In genomic region chr20:51731771-51732453, GRCh38 we compare ENCODE assay signal across 11 cellular contexts. TPM values are rescaled to one million over a fixed set of nuclear protein-coding genes. Genes with fewer than 3 reads are reported as not detected.
DNase-seq lines count a peak whose midpoint lies in the region; ATAC-seq and TF ChIP-seq lines count a peak whose summit lies in the region.
"Had no signal": no experiment of that assay in that cellular context is flagged by ENCODE, and none has a peak within 500 bp of the region (broad histone marks: within the 10 kb centered on the region; RNA-seq: fewer than 3 reads in every experiment).

No MANE protein-coding gene starts in this region.

- H3K36me3 Mint-ChIP-seq in HFFc6 (ENCODE audit: low read depth) = no peaks in the 10 kb centered on the region
- peaks cover 3% of the 10 kb centered on the region for H3K36me3 Mint-ChIP-seq in activated T-helper 2 cell treated with anti-CD3 and anti-CD28 coated beads, Interferon-gamma antibody, Interleukin-2, Interleukin-4, amounts not matched to agents 10 μg/mL and 5 μg/mL and 100 μg/mL, durations not matched to agents 14 hours and 24 hours and 36 hours (ENCODE audit: low read depth)

- no peak overlapping the region for H3K9ac ChIP-seq in smooth muscle cell (ENCODE audit: low read depth)

- ATAC-seq in GM21825 (IDR thresholded peaks at IDR 0.05; ENCODE audit: unreplicated experiment) (no peak), HG03135 (IDR thresholded peaks at IDR 0.05; ENCODE audit: unreplicated experiment) (no peak)

- H3K36me3 ChIP-seq in right atrium auricular region (no peaks in the 10 kb centered on the region), smooth muscle cell (ENCODE audit: low read depth) (no peaks in the 10 kb centered on the region)

- no peak overlapping the region for H2AFZ ChIP-seq in smooth muscle cell (ENCODE audit: low read depth)

- H3K27ac Mint-ChIP-seq in HFFc6 = no peak overlapping the region
- peak overlapping the region; percentile 96 for H3K27ac Mint-ChIP-seq in activated T-helper 2 cell treated with anti-CD3 and anti-CD28 coated beads, Interferon-gamma antibody, Interleukin-2, Interleukin-4, amounts not matched to agents 10 μg/mL and 5 μg/mL and 100 μg/mL, durations not matched to agents 14 hours and 24 hours and 36 hours

- no peak for DNase-seq in HFFc6
- no peak for DNase-seq in activated T-helper 2 cell treated with anti-CD3 and anti-CD28 coated beads, Interferon-gamma antibody, Interleukin-2, Interleukin-4, amounts not matched to agents 10 μg/mL and 5 μg/mL and 100 μg/mL, durations not matched to agents 14 hours and 24 hours and 36 hours (ENCODE audit: low spot score)
- no peak for DNase-seq in right atrium auricular region (ENCODE audit: low spot score)
- DNase-seq in smooth muscle cell (lab: John Stamatoyannopoulos, UW; ENCODE audit: unreplicated experiment) = no peak
- no peak for DNase-seq in stimulated activated CD8-positive, alpha-beta memory T cell treated with anti-CD3 and anti-CD28 coated beads, Interleukin-4, amount 100 ng/mL, for 48 hours
- DNase-seq in activated CD8-positive, alpha-beta memory T cell treated with anti-CD3 and anti-CD28 coated beads for 24 hours = no peak
- DNase-seq: activated CD4-positive, CD25-positive, alpha-beta regulatory T cell; DMS79; stimulated activated CD4-positive, alpha-beta T cell treated with anti-CD3 and anti-CD28 coated beads, Interleukin-4, amount 100 ng/mL, for 4 hours had no signal

- peak overlapping the region; percentile 43; the same call in 1 of the 2 replicates for H3K4me3 Mint-ChIP-seq in HFFc6
- H3K4me3 Mint-ChIP-seq in activated T-helper 2 cell treated with anti-CD3 and anti-CD28 coated beads, Interferon-gamma antibody, Interleukin-2, Interleukin-4, amounts not matched to agents 10 μg/mL and 5 μg/mL and 100 μg/mL, durations not matched to agents 14 hours and 24 hours and 36 hours (ENCODE audit: low read depth) = peak overlapping the region; percentile 82

- 70% methylated on average over 17 of the region's 17 CpGs for WGBS in smooth muscle cell (ENCODE audit: low lambda C conversion rate)

- H3K27me3 Mint-ChIP-seq in HFFc6 (ENCODE audit: insufficient read depth) = peaks cover 2% of the 10 kb centered on the region; the same call in 1 of the 2 replicates
- peaks cover 2% of the 10 kb centered on the region for H3K27me3 Mint-ChIP-seq in activated T-helper 2 cell treated with anti-CD3 and anti-CD28 coated beads, Interferon-gamma antibody, Interleukin-2, Interleukin-4, amounts not matched to agents 10 μg/mL and 5 μg/mL and 100 μg/mL, durations not matched to agents 14 hours and 24 hours and 36 hours (ENCODE audit: low read depth)

- H3K27me3 ChIP-seq in right atrium auricular region (no peaks in the 10 kb centered on the region), smooth muscle cell (ENCODE audit: low read depth) (no peaks in the 10 kb centered on the region)

- H3K4me2 ChIP-seq in smooth muscle cell = peak overlapping the region; percentile 33

- H3K9me3 Mint-ChIP-seq in HFFc6 = no peaks in the 10 kb centered on the region
- H3K9me3 Mint-ChIP-seq in activated T-helper 2 cell treated with anti-CD3 and anti-CD28 coated beads, Interferon-gamma antibody, Interleukin-2, Interleukin-4, amounts not matched to agents 10 μg/mL and 5 μg/mL and 100 μg/mL, durations not matched to agents 14 hours and 24 hours and 36 hours = no peaks in the 10 kb centered on the region

- intact Hi-C loops in activated T-helper 2 cell treated with anti-CD3 and anti-CD28 coated beads, Interferon-gamma antibody, Interleukin-2, Interleukin-4, amounts not matched to agents 10 μg/mL and 5 μg/mL and 100 μg/mL, durations not matched to agents 14 hours and 24 hours and 36 hours (cut with micrococcal nuclease) = loop anchor here (1.0 to 5.0 kb wide), 3 partner anchors 11 to 35 kb away; partner anchors contain the start of gene ATP9A

- peaks cover 0 to 27% of the 10 kb centered on the region in 2 donors for H3K4me1 ChIP-seq in right atrium auricular region
- no peaks in the 10 kb centered on the region for H3K4me1 ChIP-seq in smooth muscle cell (ENCODE audit: low read depth)

- TF ChIP-seq CTCF in HFFc6 (IDR thresholded peaks at IDR 0.05) = no peak
- TF ChIP-seq CTCF in right atrium auricular region (IDR thresholded peaks at IDR 0.05) = no peak
- TF ChIP-seq CTCF in smooth muscle cell (IDR thresholded peaks at IDR 0.05; ENCODE audit: borderline replicate concordance, insufficient read depth, poor library complexity, severe bottlenecking) = no peak

- H3K27ac ChIP-seq in right atrium auricular region (peak overlapping the region; percentile 69 to 76), smooth muscle cell (ENCODE audit: low read depth) (no peak overlapping the region)

- H4K20me1 ChIP-seq in smooth muscle cell (ENCODE audit: low read depth) = peaks cover 6% of the 10 kb centered on the region

- H3K4me1 Mint-ChIP-seq in HFFc6 (ENCODE audit: low read depth) = peaks cover 18% of the 10 kb centered on the region
- peaks cover 14% of the 10 kb centered on the region for H3K4me1 Mint-ChIP-seq in activated T-helper 2 cell treated with anti-CD3 and anti-CD28 coated beads, Interferon-gamma antibody, Interleukin-2, Interleukin-4, amounts not matched to agents 10 μg/mL and 5 μg/mL and 100 μg/mL, durations not matched to agents 14 hours and 24 hours and 36 hours (ENCODE audit: low read depth)

- H3K4me3 ChIP-seq in right atrium auricular region = peak overlapping the region in 1 of 2 donors; percentile 28
- no peak overlapping the region for H3K4me3 ChIP-seq in smooth muscle cell

- H3K9me3 ChIP-seq in right atrium auricular region (no peaks in the 10 kb centered on the region), smooth muscle cell (replicated peaks; ENCODE audit: low read depth) (no peaks in the 10 kb centered on the region)

- H3F3A ChIP-seq in smooth muscle cell (ENCODE audit: low read depth) = no peaks in the 10 kb centered on the region

- H3K79me2 ChIP-seq in smooth muscle cell (ENCODE audit: low read depth) = no peaks in the 10 kb centered on the region

RNA-seq across cellular contexts. Expression of gene ATP9A, which starts 36.3 kb away (rescaled TPM):
- total RNA-seq in HFFc6 (2021; fragmentation: NEBNext Ultra II Directional; extraction: Animal tissue kit (Norgen Biotek cat#: 25700)) = 10 to 100 TPM; 21.4 to 34.0 (median 22.8) TPM
- 22.1 and 22.7 TPM in 2 replicates for total RNA-seq in activated T-helper 2 cell treated with anti-CD3 and anti-CD28 coated beads, Interferon-gamma antibody, Interleukin-2, Interleukin-4, amounts not matched to agents 10 μg/mL and 5 μg/mL and 100 μg/mL, durations not matched to agents 14 hours and 24 hours and 36 hours
- total RNA-seq in right atrium auricular region (10 to 100 TPM; 19.5 to 23.4 TPM), smooth muscle cell (8.0 and 11.2 TPM in 2 replicates)
- 3.4 and 5.8 TPM in 2 replicates for polyA plus RNA-seq in smooth muscle cell
